Comparison of ENCODE assay signal across 8 cellular contexts in the genomic region with DNA sequence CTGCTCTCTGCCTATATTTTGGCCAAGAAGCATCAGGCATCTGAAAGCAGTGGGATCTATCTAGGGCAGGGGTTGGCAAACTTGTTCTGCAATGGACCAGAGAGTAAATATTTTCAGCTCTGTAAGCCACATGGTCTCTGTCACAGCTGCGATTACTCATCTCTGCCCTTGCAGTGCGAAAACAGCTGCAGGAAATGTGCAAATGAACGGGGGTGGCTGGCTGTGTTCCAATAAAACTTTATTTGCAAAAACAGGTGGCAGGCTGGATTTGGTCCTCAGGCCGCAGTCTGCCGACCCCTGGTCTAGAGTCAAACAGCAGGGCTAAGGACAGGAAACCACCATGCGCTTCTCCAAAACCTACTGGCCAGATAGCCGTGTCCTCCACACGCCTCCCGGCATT.
DNase-seq lines count a peak whose midpoint lies in the region; ATAC-seq and TF ChIP-seq lines count a peak whose summit lies in the region.

No MANE protein-coding gene starts in this region.

- H3K9me3 Mint-ChIP-seq in activated T-cell treated with anti-CD3 and anti-CD28 coated beads, Interleukin-2, amount 50 U/mL, for 24 hours: no peaks in the 10 kb centered on the region

- peak overlapping the region; percentile 33 for H3K27ac Mint-ChIP-seq in activated T-cell treated with anti-CD3 and anti-CD28 coated beads, Interleukin-2, amount 50 U/mL, for 24 hours

- TF ChIP-seq CTCF in astrocyte of the cerebellum (IDR thresholded peaks at IDR 0.05; ENCODE audit: low read depth, low read length, missing control alignments): no peak

- H3K36me3 Mint-ChIP-seq in activated T-cell treated with anti-CD3 and anti-CD28 coated beads, Interleukin-2, amount 50 U/mL, for 24 hours (ENCODE audit: low read depth): peaks cover 85% of the 10 kb centered on the region

- no peaks in the 10 kb centered on the region for H3K27me3 Mint-ChIP-seq in activated T-cell treated with anti-CD3 and anti-CD28 coated beads, Interleukin-2, amount 50 U/mL, for 24 hours

- in situ Hi-C loops in astrocyte of the cerebellum (cut with HindIII; ENCODE audit: low sequenced_read_pairs): no loop called here

- ATAC-seq in HG03066 (IDR thresholded peaks at IDR 0.05; ENCODE audit: low read depth, unreplicated experiment): peak; percentile 91

- no peak overlapping the region for H3K4me3 ChIP-seq in astrocyte of the cerebellum (ENCODE audit: low read depth, low read length)

- H3K4me3 Mint-ChIP-seq in activated T-cell treated with anti-CD3 and anti-CD28 coated beads, Interleukin-2, amount 50 U/mL, for 24 hours: no peak overlapping the region

- no peak for DNase-seq in activated T-cell treated with anti-CD3 and anti-CD28 coated beads, Interleukin-2, amount 50 U/mL, for 24 hours
- DNase-seq in activated T-cell treated with anti-CD3 and anti-CD28 coated beads for 4 hours: no peak
- DNase-seq in astrocyte of the cerebellum (ENCODE audit: low read depth): peak; percentile 58
- peak; percentile 61 for DNase-seq in midbrain (lab: John Stamatoyannopoulos, UW)
- no peak for DNase-seq in NCI-H146 (lab: John Stamatoyannopoulos, UW)
- DNase-seq in effector CD4-positive, alpha-beta T cell: no peak
- no peak for DNase-seq in OCI-M1 (lab: John Stamatoyannopoulos, UW)

- H3K4me1 Mint-ChIP-seq in activated T-cell treated with anti-CD3 and anti-CD28 coated beads, Interleukin-2, amount 50 U/mL, for 24 hours (ENCODE audit: low read depth): peaks cover 12% of the 10 kb centered on the region

Comparison
In these comparisons a context has a peak if more than half of its experiments do, and no peak if none do; other contexts are left out.
1. DNase-seq: peak in astrocyte of the cerebellum (single experiment) and midbrain (single experiment); none in activated T-cell treated with anti-CD3 and anti-CD28 coated beads, Interleukin-2, amount 50 U/mL, for 24 hours (single experiment), activated T-cell treated with anti-CD3 and anti-CD28 coated beads for 4 hours (single experiment), NCI-H146 (single experiment), effector CD4-positive, alpha-beta T cell (single experiment) and OCI-M1 (single experiment).